In the genomic region with DNA sequence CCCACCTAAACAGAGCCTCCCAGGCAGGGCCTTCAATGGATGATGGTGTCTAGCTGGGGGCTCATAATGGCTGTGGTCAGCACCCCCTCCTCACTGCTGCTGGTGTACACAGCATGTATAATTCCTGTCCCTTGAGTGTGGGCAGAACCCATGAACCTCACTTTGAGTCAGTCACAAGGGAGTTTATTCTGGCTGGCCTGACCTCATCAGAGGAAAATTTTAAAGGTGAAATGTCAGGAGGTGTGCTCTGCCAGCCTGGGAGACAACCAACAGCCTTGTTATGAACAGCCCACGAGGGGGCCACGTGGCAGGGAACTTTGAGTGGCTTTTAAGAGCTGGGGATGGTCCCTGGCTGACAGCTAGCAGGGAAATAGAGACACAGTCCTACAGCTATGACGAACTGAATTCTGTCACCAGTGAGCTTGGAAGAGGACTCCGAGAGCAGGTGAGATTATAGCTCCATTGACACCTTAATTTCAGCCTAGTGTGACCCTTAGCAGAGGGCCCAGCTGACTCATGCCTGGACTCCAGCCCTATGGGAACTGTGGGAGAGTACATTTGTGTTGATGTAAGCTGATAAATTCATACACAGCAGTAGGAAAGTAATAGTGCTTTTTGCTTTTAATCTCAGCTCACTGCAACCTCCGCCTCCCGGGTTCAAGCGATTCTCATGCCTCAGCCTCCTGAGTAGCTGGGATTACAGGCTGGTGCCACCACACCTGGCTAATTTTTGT, we compare ENCODE assay signal across 16 cellular contexts.
DNase-seq lines count a peak whose midpoint lies in the region; ATAC-seq, FAIRE-seq and TF ChIP-seq lines count a peak whose summit lies in the region.
"Had no signal": no experiment of that assay in that cellular context is flagged by ENCODE, and none has a peak within 500 bp of the region (broad histone marks: within the 10 kb centered on the region; RNA-seq: fewer than 3 reads in every experiment).

No MANE protein-coding gene starts in this region.

- H3K36me3 ChIP-seq in brain microvascular endothelial cell (replicated peaks), result no peaks in the 10 kb centered on the region
- H3K36me3 ChIP-seq: MG63, suprapubic skin had no signal

- DNase-seq in natural killer cell treated with Interleukin-12 subunit alpha and Interleukin-12 subunit beta and Interleukin-15 and Interleukin-18, amount 100 ng/mL, for 72 hours (ENCODE audit: low spot score), result no peak
- DNase-seq in natural killer cell (no peak), T-helper 17 cell (no peak), brain microvascular endothelial cell (no peak), urothelium cell line (ENCODE audit: low spot score) (peak; percentile 33), retina (no peak), HTR-8/SVneo (ENCODE audit: insufficient read length, low spot score) (no peak), LoVo (ENCODE audit: low spot score) (no peak)
- DNase-seq: AML-193, MG63, NCI-H2081, NCI-H748 treated with DMSO at 0.1 percent for 48 hours, SW 1271 had no signal

- peak overlapping the region; percentile 16 to 64 for H3K27ac Mint-ChIP-seq in natural killer cell treated with Interleukin-12 subunit alpha and Interleukin-12 subunit beta and Interleukin-15 and Interleukin-18, amount 100 ng/mL, for 72 hours
- H3K27ac Mint-ChIP-seq in natural killer cell (no peak overlapping the region), T-helper 17 cell (peak overlapping the region; percentile 11)

- H3K4me3 Mint-ChIP-seq in natural killer cell treated with Interleukin-12 subunit alpha and Interleukin-12 subunit beta and Interleukin-15 and Interleukin-18, amount 100 ng/mL, for 72 hours, result no peak overlapping the region
- H3K4me3 Mint-ChIP-seq in natural killer cell (no peak overlapping the region), T-helper 17 cell (no peak overlapping the region)
- H3K4me3 Mint-ChIP-seq: central memory CD8-positive, alpha-beta T cell had no signal

- H3K27me3 ChIP-seq in brain microvascular endothelial cell (replicated peaks), result no peaks in the 10 kb centered on the region
- H3K27me3 ChIP-seq: MG63 had no signal

- peaks cover 0 to 6% of the 10 kb centered on the region in 2 donors for H3K27me3 Mint-ChIP-seq in natural killer cell treated with Interleukin-12 subunit alpha and Interleukin-12 subunit beta and Interleukin-15 and Interleukin-18, amount 100 ng/mL, for 72 hours
- H3K27me3 Mint-ChIP-seq in natural killer cell (ENCODE audit: low read depth in 2 of 2) (peaks cover 11 to 16% of the 10 kb centered on the region in 2 donors), T-helper 17 cell (no peaks in the 10 kb centered on the region)
- H3K27me3 Mint-ChIP-seq: central memory CD8-positive, alpha-beta T cell had no signal

- peak; percentile 62 for FAIRE-seq in urothelium cell line (lab: Jason Lieb, UNC)
- no peak for FAIRE-seq in HTR-8/SVneo (lab: Jason Lieb, UNC)

- no peaks in the 10 kb centered on the region for H3K36me3 Mint-ChIP-seq in natural killer cell treated with Interleukin-12 subunit alpha and Interleukin-12 subunit beta and Interleukin-15 and Interleukin-18, amount 100 ng/mL, for 72 hours
- no peaks in the 10 kb centered on the region for H3K36me3 Mint-ChIP-seq in natural killer cell
- no peaks in the 10 kb centered on the region for H3K36me3 Mint-ChIP-seq in T-helper 17 cell (ENCODE audit: low read depth)

- no peaks in the 10 kb centered on the region for H3K9me3 ChIP-seq in T-helper 17 cell (ENCODE audit: control insufficient read depth, low read length, poor library complexity, severe bottlenecking)
- H3K9me3 ChIP-seq: MG63, suprapubic skin had no signal

- in situ Hi-C loops in brain microvascular endothelial cell (cut with HindIII; ENCODE audit: low pct_ligation_motif_present, low sequenced_read_pairs), result no loop called here

- no peak for ATAC-seq in natural killer cell treated with Interleukin-12 subunit alpha and Interleukin-12 subunit beta and Interleukin-15 and Interleukin-18, amount 100 ng/mL, for 72 hours
- no peak for ATAC-seq in natural killer cell
- no peak for ATAC-seq in T-helper 17 cell

- TF ChIP-seq CTCF in natural killer cell (IDR thresholded peaks at IDR 0.05) (no peak), brain microvascular endothelial cell (IDR thresholded peaks at IDR 0.05; ENCODE audit: low read depth, low read length, missing control alignments) (peak; percentile 5)

- intact Hi-C loops in natural killer cell (cut with micrococcal nuclease), result no loop called here

- no peak overlapping the region for H3K4me3 ChIP-seq in brain microvascular endothelial cell (ENCODE audit: low read depth, low read length)
- H3K4me3 ChIP-seq: MG63, smooth muscle cell, suprapubic skin had no signal

- H3K27ac ChIP-seq in brain microvascular endothelial cell, result no peak overlapping the region
- H3K27ac ChIP-seq: suprapubic skin had no signal

- no peaks in the 10 kb centered on the region for H3K9me3 Mint-ChIP-seq in natural killer cell treated with Interleukin-12 subunit alpha and Interleukin-12 subunit beta and Interleukin-15 and Interleukin-18, amount 100 ng/mL, for 72 hours
- H3K9me3 Mint-ChIP-seq in natural killer cell, result no peaks in the 10 kb centered on the region
- H3K9me3 Mint-ChIP-seq: central memory CD8-positive, alpha-beta T cell had no signal

- peaks cover 63 to 71% of the 10 kb centered on the region in 2 donors for H3K4me1 Mint-ChIP-seq in natural killer cell treated with Interleukin-12 subunit alpha and Interleukin-12 subunit beta and Interleukin-15 and Interleukin-18, amount 100 ng/mL, for 72 hours (ENCODE audit: low read depth in 2 of 2)
- H3K4me1 Mint-ChIP-seq in natural killer cell (peaks cover 39 to 63% of the 10 kb centered on the region in 2 donors), T-helper 17 cell (peaks cover 18% of the 10 kb centered on the region)

Comparison
In these comparisons a context has a peak if more than half of its experiments do, and no peak if none do; other contexts are left out.
1. H3K27ac Mint-ChIP-seq: peak in natural killer cell treated with Interleukin-12 subunit alpha and Interleukin-12 subunit beta and Interleukin-15 and Interleukin-18, amount 100 ng/mL, for 72 hours (2 of 2) and T-helper 17 cell (single experiment); none in natural killer cell (0 of 2).